In genomic region chr12:89574736-89575208, GRCh38 we compare ENCODE assay signal across 11 cellular contexts. TPM values are rescaled to one million over a fixed set of nuclear protein-coding genes. Genes with fewer than 3 reads are reported as not detected.
DNase-seq lines count a peak whose midpoint lies in the region; TF ChIP-seq lines count a peak whose summit lies in the region.
"Had no signal": no experiment of that assay in that cellular context is flagged by ENCODE, and none has a peak within 500 bp of the region (broad histone marks: within the 10 kb centered on the region; RNA-seq: fewer than 3 reads in every experiment).

No MANE protein-coding gene starts in this region.

- no peak for TF ChIP-seq RAD21 in SK-N-SH (IDR thresholded peaks at IDR 0.05; ENCODE audit: low read length)

- 12% methylated on average over 2 of the region's 2 CpGs for WGBS in SK-N-SH (ENCODE audit: low lambda C conversion rate)

- TF ChIP-seq EP300 in SK-N-SH (IDR thresholded peaks at IDR 0.05; ENCODE audit: borderline replicate concordance in 1 of 2, low read depth in 1 of 2, low read length in 1 of 2): no peak

- no peaks in the 10 kb centered on the region for H3K9me3 Mint-ChIP-seq in type B pancreatic cell
- H3K9me3 Mint-ChIP-seq in T-helper 2 cell treated with Interferon-gamma antibody and Interleukin-4, amounts not matched to agents 5 μg/mL and 100 μg/mL, for 36 hours: no peaks in the 10 kb centered on the region

- peaks cover 10% of the 10 kb centered on the region for H3F3A ChIP-seq in SK-N-SH (replicated peaks; ENCODE audit: insufficient read depth)

- peak overlapping the region; percentile 57 for H3K27ac ChIP-seq in cardiac muscle cell
- H3K27ac ChIP-seq in right atrium auricular region: no peak overlapping the region
- H3K27ac ChIP-seq in SK-N-SH (ENCODE audit: low read depth in 2 of 2, low read length in 1 of 2): peak overlapping the region; percentile 52 to 79
- H3K27ac ChIP-seq: gastroesophageal sphincter had no signal

- no peaks in the 10 kb centered on the region for H3K79me2 ChIP-seq in SK-N-SH (ENCODE audit: insufficient read depth)

- POLR2A ChIA-PET in SK-N-SH (lab: Yijun Ruan, JAX): no interaction called here

- peak overlapping the region; percentile 53; the same call in 1 of the 2 replicates for H2AFZ ChIP-seq in SK-N-SH (ENCODE audit: low read depth)

- H3K9me3 ChIP-seq in cardiac muscle cell (ENCODE audit: low read depth) (no peaks in the 10 kb centered on the region), right atrium auricular region (no peaks in the 10 kb centered on the region), SK-N-SH (no peaks in the 10 kb centered on the region)
- H3K9me3 ChIP-seq: gastroesophageal sphincter had no signal

- H3K36me3 Mint-ChIP-seq in type B pancreatic cell: no peaks in the 10 kb centered on the region
- no peaks in the 10 kb centered on the region for H3K36me3 Mint-ChIP-seq in T-helper 2 cell treated with Interferon-gamma antibody and Interleukin-4, amounts not matched to agents 5 μg/mL and 100 μg/mL, for 36 hours (ENCODE audit: low read depth)

- peak overlapping the region; percentile 60; the same call in 1 of the 2 replicates for H3K4me2 ChIP-seq in SK-N-SH

- TF ChIP-seq CTCF in cardiac muscle cell (IDR thresholded peaks at IDR 0.05; ENCODE audit: low read depth, low read length) (no peak), right atrium auricular region (IDR thresholded peaks at IDR 0.05) (no peak), SK-N-SH (IDR thresholded peaks at IDR 0.05) (no peak), type B pancreatic cell (conservative IDR thresholded peaks at IDR 0.05) (no peak)

- H3K9ac ChIP-seq in SK-N-SH: no peak overlapping the region

- no peaks in the 10 kb centered on the region for H4K20me1 ChIP-seq in SK-N-SH (ENCODE audit: insufficient read depth)

- H3K27ac Mint-ChIP-seq in type B pancreatic cell: peak overlapping the region; percentile 21
- H3K27ac Mint-ChIP-seq in T-helper 2 cell treated with Interferon-gamma antibody and Interleukin-4, amounts not matched to agents 5 μg/mL and 100 μg/mL, for 36 hours: no peak overlapping the region
- H3K27ac Mint-ChIP-seq: B cell had no signal

- CTCF ChIA-PET in SK-N-SH (lab: Yijun Ruan, JAX): no interaction called here

- DNase-seq in cardiac muscle cell (ENCODE audit: low read depth in 1 of 2, low spot score in 1 of 2) (peak; percentile 23 to 87), right atrium auricular region (ENCODE audit: low spot score) (no peak), SK-N-SH (no peak), glomerular endothelial cell (ENCODE audit: extremely low read depth, low read depth, low spot score) (peak; percentile 25), type B pancreatic cell (ENCODE audit: extremely low spot score, unreplicated experiment) (no peak), GM19240 (ENCODE audit: insufficient read length, low spot score) (no peak), middle frontal gyrus (ENCODE audit: extremely low spot score, low spot score) (no peak)
- DNase-seq in T-helper 2 cell treated with Interferon-gamma antibody and Interleukin-4, amounts not matched to agents 5 μg/mL and 100 μg/mL, for 36 hours (ENCODE audit: low spot score): no peak
- DNase-seq: NCI-H1694 treated with DMSO at 0.1 percent for 48 hours had no signal

- no peaks in the 10 kb centered on the region for H3K9me2 ChIP-seq in SK-N-SH

- H3K36me3 ChIP-seq in cardiac muscle cell (no peaks in the 10 kb centered on the region), right atrium auricular region (no peaks in the 10 kb centered on the region), SK-N-SH (replicated peaks in 1 of 2; ENCODE audit: control insufficient read depth in 1 of 2, insufficient read depth in 2 of 2, low read length in 1 of 2) (no peaks in the 10 kb centered on the region)
- H3K36me3 ChIP-seq: gastroesophageal sphincter had no signal

- H3K4me1 Mint-ChIP-seq in type B pancreatic cell (ENCODE audit: unreplicated experiment): peaks cover 21% of the 10 kb centered on the region
- peaks cover 9% of the 10 kb centered on the region for H3K4me1 Mint-ChIP-seq in T-helper 2 cell treated with Interferon-gamma antibody and Interleukin-4, amounts not matched to agents 5 μg/mL and 100 μg/mL, for 36 hours (ENCODE audit: low read depth)

- H3K27me3 Mint-ChIP-seq in type B pancreatic cell: no peaks in the 10 kb centered on the region
- H3K27me3 Mint-ChIP-seq in T-helper 2 cell treated with Interferon-gamma antibody and Interleukin-4, amounts not matched to agents 5 μg/mL and 100 μg/mL, for 36 hours (ENCODE audit: low read depth): no peaks in the 10 kb centered on the region
- H3K27me3 Mint-ChIP-seq: B cell had no signal

- peaks cover 13% of the 10 kb centered on the region for H3K4me1 ChIP-seq in cardiac muscle cell (ENCODE audit: low read depth)
- no peaks in the 10 kb centered on the region for H3K4me1 ChIP-seq in right atrium auricular region
- H3K4me1 ChIP-seq in SK-N-SH (ENCODE audit: control insufficient read depth in 1 of 2, insufficient read depth in 2 of 2, low read depth in 1 of 2, low read length in 1 of 2): peaks cover 7 to 14% of the 10 kb centered on the region in 2 experiments; a peak in 3 of 4 replicates
- H3K4me1 ChIP-seq: gastroesophageal sphincter had no signal

- H3K4me3 ChIP-seq in cardiac muscle cell: no peak overlapping the region
- no peak overlapping the region for H3K4me3 ChIP-seq in right atrium auricular region
- no peak overlapping the region for H3K4me3 ChIP-seq in SK-N-SH (ENCODE audit: low read depth in 2 of 2, low read length in 1 of 2)
- H3K4me3 ChIP-seq: gastroesophageal sphincter had no signal

- H3K4me3 Mint-ChIP-seq in type B pancreatic cell: no peak overlapping the region
- H3K4me3 Mint-ChIP-seq in T-helper 2 cell treated with Interferon-gamma antibody and Interleukin-4, amounts not matched to agents 5 μg/mL and 100 μg/mL, for 36 hours: no peak overlapping the region
- H3K4me3 Mint-ChIP-seq: B cell had no signal

- H3K27me3 ChIP-seq in cardiac muscle cell (no peaks in the 10 kb centered on the region), right atrium auricular region (no peaks in the 10 kb centered on the region), SK-N-SH (ENCODE audit: insufficient read depth) (no peaks in the 10 kb centered on the region)
- H3K27me3 ChIP-seq: gastroesophageal sphincter had no signal

TF ChIP-seq in SK-N-SH, 30 proteins besides CTCF, POLR2A, EP300 and RAD21:
- TF ChIP-seq JUND (IDR thresholded peaks at IDR 0.05) (no peak), POLR2AphosphoS5 (IDR thresholded peaks at IDR 0.05; ENCODE audit: low read depth, low read length) (no peak), GABPA (IDR thresholded peaks at IDR 0.05; ENCODE audit: low read depth) (peak; percentile 30; the same call in 1 of the 2 replicates), TCF12 (IDR thresholded peaks at IDR 0.05) (peak; percentile 65), USF1 (IDR thresholded peaks at IDR 0.05; ENCODE audit: borderline replicate concordance, low read depth) (no peak), NFIC (IDR thresholded peaks at IDR 0.05; ENCODE audit: borderline replicate concordance) (peak; percentile 34; the same call in 1 of the 2 replicates), EZH2phosphoT487 (IDR thresholded peaks at IDR 0.05; ENCODE audit: borderline replicate concordance, low read depth) (no peak)

RNA-seq across cellular contexts. Expression of gene POC1B, which starts 48.9 kb away (rescaled TPM):
- 11.0 and 12.8 TPM in 2 replicates for total RNA-seq in cardiac muscle cell
- 16.1 and 26.5 TPM in 2 replicates for polyA plus RNA-seq in cardiac muscle cell
- 10 to 100 TPM in 1 of 2 donors, 1 to 10 TPM in 1; 9.8 to 10.6 TPM for total RNA-seq in right atrium auricular region
- 4.0 and 6.3 TPM in 2 replicates for polyA plus RNA-seq in SK-N-SH (2012; rRNA removed)
- 6.8 and 7.2 TPM in 2 replicates for polyA plus RNA-seq in SK-N-SH (2012; cell fraction: cytosol; rRNA removed)
- 1.9 and 5.5 TPM in 2 replicates for polyA plus RNA-seq in SK-N-SH (2012; cell fraction: nucleus; rRNA removed)
- total RNA-seq in glomerular endothelial cell: 21.5 and 21.8 TPM in 2 replicates
- total RNA-seq in type B pancreatic cell (ENCODE audit: low replicate concordance): 15.3 and 15.8 TPM in 2 replicates

RNA-seq across cellular contexts. Expression of gene GALNT4, which starts 50.2 kb away (rescaled TPM):
- total RNA-seq in cardiac muscle cell: 2.5 and 4.0 TPM in 2 replicates
- 1.3 and 1.9 TPM in 2 replicates for polyA plus RNA-seq in cardiac muscle cell
- 1 to 10 TPM; 3.8 to 4.7 TPM for total RNA-seq in right atrium auricular region
- 1.1 and 1.4 TPM in 2 replicates for polyA plus RNA-seq in SK-N-SH (2012; rRNA removed)
- polyA plus RNA-seq in SK-N-SH (2012; cell fraction: cytosol; rRNA removed): 1.6 TPM in 2 replicates
- polyA plus RNA-seq in SK-N-SH (2012; cell fraction: nucleus; rRNA removed): 0.54 and 1.1 TPM in 2 replicates
- 11.0 and 11.4 TPM in 2 replicates for total RNA-seq in glomerular endothelial cell
- 8.7 and 10.1 TPM in 2 replicates for total RNA-seq in type B pancreatic cell (ENCODE audit: low replicate concordance)

Comparison
In these comparisons a context has a peak if more than half of its experiments do, and no peak if none do; other contexts are left out.
1. DNase-seq: peak in cardiac muscle cell (2 of 2) and glomerular endothelial cell (single experiment); none in right atrium auricular region (single experiment), SK-N-SH (single experiment), type B pancreatic cell (single experiment), T-helper 2 cell treated with Interferon-gamma antibody and Interleukin-4, amounts not matched to agents 5 μg/mL and 100 μg/mL, for 36 hours (single experiment), GM19240 (single experiment) and middle frontal gyrus (single experiment).
2. H3K27ac ChIP-seq: peak in cardiac muscle cell (single experiment) and SK-N-SH (2 of 2); none in right atrium auricular region (0 of 2).